Comparison of ENCODE assay signal across 1 cellular context in the genomic region with DNA sequence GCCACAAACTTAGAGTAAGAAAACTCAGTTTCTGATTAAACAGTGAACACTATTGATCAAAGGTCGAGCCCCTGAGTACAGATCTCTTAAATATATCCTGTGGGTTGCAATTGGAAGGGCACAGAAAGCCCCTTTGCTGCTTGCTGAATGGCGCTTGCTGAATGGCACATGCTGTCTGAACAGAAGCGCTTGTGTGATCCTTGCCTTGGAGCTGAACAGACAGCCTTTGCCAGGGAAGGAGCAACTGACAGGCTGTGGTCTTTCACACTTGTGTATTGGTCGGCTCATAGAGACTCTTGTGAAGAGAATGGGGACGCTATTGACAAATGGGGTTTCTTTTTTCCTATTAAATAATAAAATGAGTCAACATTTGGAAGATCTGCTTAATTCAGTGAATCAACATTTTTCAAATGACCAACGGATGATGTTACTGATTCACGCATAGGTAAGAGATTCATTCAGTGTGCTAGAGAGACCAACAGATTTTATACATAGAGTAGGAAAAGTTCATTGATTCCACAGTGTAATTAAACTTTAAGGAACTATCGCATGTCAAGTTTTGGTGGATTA.
TF ChIP-seq lines count a peak whose summit lies in the region.

No MANE protein-coding gene starts in this region.

TF ChIP-seq in HepG2, 621 proteins besides CTCF, POLR2A, EP300 and RAD21 (continued from another document):
- TF ChIP-seq, protein P1, sequence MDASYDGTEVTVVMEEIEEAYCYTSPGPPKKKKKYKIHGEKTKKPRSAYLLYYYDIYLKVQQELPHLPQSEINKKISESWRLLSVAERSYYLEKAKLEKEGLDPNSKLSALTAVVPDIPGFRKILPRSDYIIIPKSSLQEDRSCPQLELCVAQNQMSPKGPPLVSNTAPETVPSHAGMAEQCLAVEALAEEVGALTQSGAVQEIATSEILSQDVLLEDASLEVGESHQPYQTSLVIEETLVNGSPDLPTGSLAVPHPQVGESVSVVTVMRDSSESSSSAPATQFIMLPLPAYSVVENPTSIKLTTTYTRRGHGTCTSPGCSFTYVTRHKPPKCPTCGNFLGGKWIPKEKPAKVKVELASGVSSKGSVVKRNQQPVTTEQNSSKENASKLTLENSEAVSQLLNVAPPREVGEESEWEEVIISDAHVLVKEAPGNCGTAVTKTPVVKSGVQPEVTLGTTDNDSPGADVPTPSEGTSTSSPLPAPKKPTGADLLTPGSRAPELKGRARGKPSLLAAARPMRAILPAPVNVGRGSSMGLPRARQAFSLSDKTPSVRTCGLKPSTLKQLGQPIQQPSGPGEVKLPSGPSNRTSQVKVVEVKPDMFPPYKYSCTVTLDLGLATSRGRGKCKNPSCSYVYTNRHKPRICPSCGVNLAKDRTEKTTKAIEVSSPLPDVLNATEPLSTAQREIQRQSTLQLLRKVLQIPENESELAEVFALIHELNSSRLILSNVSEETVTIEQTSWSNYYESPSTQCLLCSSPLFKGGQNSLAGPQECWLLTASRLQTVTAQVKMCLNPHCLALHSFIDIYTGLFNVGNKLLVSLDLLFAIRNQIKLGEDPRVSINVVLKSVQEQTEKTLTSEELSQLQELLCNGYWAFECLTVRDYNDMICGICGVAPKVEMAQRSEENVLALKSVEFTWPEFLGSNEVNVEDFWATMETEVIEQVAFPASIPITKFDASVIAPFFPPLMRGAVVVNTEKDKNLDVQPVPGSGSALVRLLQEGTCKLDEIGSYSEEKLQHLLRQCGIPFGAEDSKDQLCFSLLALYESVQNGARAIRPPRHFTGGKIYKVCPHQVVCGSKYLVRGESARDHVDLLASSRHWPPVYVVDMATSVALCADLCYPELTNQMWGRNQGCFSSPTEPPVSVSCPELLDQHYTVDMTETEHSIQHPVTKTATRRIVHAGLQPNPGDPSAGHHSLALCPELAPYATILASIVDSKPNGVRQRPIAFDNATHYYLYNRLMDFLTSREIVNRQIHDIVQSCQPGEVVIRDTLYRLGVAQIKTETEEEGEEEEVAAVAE (CRISPR knock-in tag; IDR thresholded peaks at IDR 0.05; ENCODE audit: borderline replicate concordance) = no peak
